20 cellular contexts compared by ENCODE assay signal in genomic region chr1:22122273-22123070, GRCh38. TPM values are rescaled to one million over a fixed set of nuclear protein-coding genes. Genes with fewer than 3 reads are reported as not detected.
DNase-seq lines count a peak whose midpoint lies in the region; ATAC-seq, FAIRE-seq and TF ChIP-seq lines count a peak whose summit lies in the region.
"Had no signal": no experiment of that assay in that cellular context is flagged by ENCODE, and none has a peak within 500 bp of the region (broad histone marks: within the 10 kb centered on the region; RNA-seq: fewer than 3 reads in every experiment).

No MANE protein-coding gene starts in this region.

- H3K4me1 Mint-ChIP-seq in astrocyte (ENCODE audit: low read depth, unreplicated experiment) = peaks cover 28% of the 10 kb centered on the region

- H3K27me3 ChIP-seq in HUES48 (ENCODE audit: control insufficient read depth, insufficient read depth, low read length) (no peaks in the 10 kb centered on the region), astrocyte (ENCODE audit: insufficient read depth, low read length) (no peaks in the 10 kb centered on the region), adrenal gland (no peaks in the 10 kb centered on the region)
- H3K27me3 ChIP-seq: suprapubic skin had no signal

- no peaks in the 10 kb centered on the region for H3K27me3 Mint-ChIP-seq in astrocyte (ENCODE audit: low read depth, unreplicated experiment)
- H3K27me3 Mint-ChIP-seq: effector memory CD8-positive, alpha-beta T cell had no signal

- H3K27ac ChIP-seq in HUES48 (ENCODE audit: low read depth, low read length) (peak overlapping the region; percentile 68), astrocyte (ENCODE audit: low read depth, low read length) (no peak overlapping the region), adrenal gland (peak overlapping the region in 1 of 5 donors; percentile 56)
- H3K27ac ChIP-seq: prostate gland, suprapubic skin had no signal

- H3K79me2 ChIP-seq in astrocyte (ENCODE audit: insufficient read depth, low read length) = peaks cover 12% of the 10 kb centered on the region

- no peak overlapping the region for H2AFZ ChIP-seq in astrocyte (ENCODE audit: low read depth, low read length)

- H3K9me3 Mint-ChIP-seq in astrocyte (ENCODE audit: unreplicated experiment) = no peaks in the 10 kb centered on the region
- H3K9me3 Mint-ChIP-seq: activated T-helper 1 cell treated with anti-CD3 and anti-CD28 coated beads, Interleukin-12 subunit alpha, Interleukin-12 subunit beta, Interleukin-2, Interleukin-4 antibody, amounts not matched to agents 30 ng/mL and 10 ng/mL and 1 ng/mL, durations not matched to agents 14 hours and 24 hours and 36 hours; effector memory CD8-positive, alpha-beta T cell had no signal

- H3K9ac ChIP-seq in HUES48 (ENCODE audit: low read depth, low read length) = no peak overlapping the region
- no peak overlapping the region for H3K9ac ChIP-seq in astrocyte (ENCODE audit: low read length)

- H3K27ac Mint-ChIP-seq in astrocyte (ENCODE audit: unreplicated experiment) = peak overlapping the region; percentile 91
- H3K27ac Mint-ChIP-seq: activated T-helper 1 cell treated with anti-CD3 and anti-CD28 coated beads, Interleukin-12 subunit alpha, Interleukin-12 subunit beta, Interleukin-2, Interleukin-4 antibody, amounts not matched to agents 30 ng/mL and 10 ng/mL and 1 ng/mL, durations not matched to agents 14 hours and 24 hours and 36 hours had no signal

- H3K9me3 ChIP-seq in HUES48 (ENCODE audit: control insufficient read depth, insufficient read depth, low read length) = no peaks in the 10 kb centered on the region
- no peaks in the 10 kb centered on the region for H3K9me3 ChIP-seq in astrocyte (ENCODE audit: insufficient read depth, low read depth, low read length)
- no peaks in the 10 kb centered on the region for H3K9me3 ChIP-seq in adrenal gland (replicated peaks in 1 of 3)
- H3K9me3 ChIP-seq: prostate gland, suprapubic skin had no signal

- peaks cover 6% of the 10 kb centered on the region for H3K36me3 Mint-ChIP-seq in astrocyte (ENCODE audit: low read depth, unreplicated experiment)

- no peak for DNase-seq in astrocyte (ENCODE audit: low read depth)
- DNase-seq in islet precursor cell = peak; percentile 86
- peak; percentile 56 for DNase-seq in posterior vena cava (ENCODE audit: low spot score)
- no peak for DNase-seq in adrenal gland
- DNase-seq in GM10266 (ENCODE audit: extremely low spot score) = no peak
- DNase-seq: activated CD4-positive, CD25-positive, alpha-beta regulatory T cell; activated CD8-positive, alpha-beta memory T cell treated with anti-CD3 and anti-CD28 coated beads for 24 hours; AML-193; Calu3; effector memory CD8-positive, alpha-beta T cell; EL; HCEC 1CT; NCI-H1092 treated with DMSO at 0.1 percent for 48 hours; NCI-H2081 had no signal

- no peak for FAIRE-seq in astrocyte (lab: Jason Lieb, UNC)

- H3K4me1 ChIP-seq in HUES48 (ENCODE audit: control insufficient read depth, insufficient read depth, low read length) (peaks cover 11% of the 10 kb centered on the region; the same call in 1 of the 2 replicates), astrocyte (ENCODE audit: insufficient read depth, low read length) (peaks cover 3% of the 10 kb centered on the region), adrenal gland (replicated peaks in 1 of 2) (peaks cover 0 to 5% of the 10 kb centered on the region in 2 donors)
- H3K4me1 ChIP-seq: prostate gland had no signal

- no peak for TF ChIP-seq CTCF in astrocyte (IDR thresholded peaks at IDR 0.05; ENCODE audit: insufficient read depth, low read depth, low read length)
- TF ChIP-seq CTCF in adrenal gland (IDR thresholded peaks at IDR 0.05) = no peak
- TF ChIP-seq CTCF in GM10266 (IDR thresholded peaks at IDR 0.05; ENCODE audit: control insufficient read depth, insufficient read depth, low read depth, missing control alignments) = no peak

- peaks cover 87% of the 10 kb centered on the region for H4K20me1 ChIP-seq in astrocyte (ENCODE audit: insufficient read depth, low read length)

- intact Hi-C loops in posterior vena cava (cut with DNase I) (no loop called here), adrenal gland (cut with DNase I) (no loop called here)

- WGBS in adrenal gland, 4 donors = 84 to 89% (median 88%) methylated on average over 15 to 21 of the region's 21 CpGs

- no peak for ATAC-seq in GM18861 (IDR thresholded peaks at IDR 0.05; ENCODE audit: unreplicated experiment)
- ATAC-seq: effector memory CD8-positive, alpha-beta T cell had no signal

- no peak overlapping the region for H3K4me2 ChIP-seq in astrocyte (ENCODE audit: low read length)

- H3K4me3 Mint-ChIP-seq in astrocyte (ENCODE audit: unreplicated experiment) = peak overlapping the region; percentile 64
- H3K4me3 Mint-ChIP-seq: activated T-helper 1 cell treated with anti-CD3 and anti-CD28 coated beads, Interleukin-12 subunit alpha, Interleukin-12 subunit beta, Interleukin-2, Interleukin-4 antibody, amounts not matched to agents 30 ng/mL and 10 ng/mL and 1 ng/mL, durations not matched to agents 14 hours and 24 hours and 36 hours; effector memory CD8-positive, alpha-beta T cell had no signal

- H3K4me3 ChIP-seq in HUES48 (ENCODE audit: low read depth, low read length) (no peak overlapping the region), astrocyte (ENCODE audit: insufficient read depth, low read depth, low read length) (no peak overlapping the region), adrenal gland (no peak overlapping the region)
- H3K4me3 ChIP-seq: prostate gland, suprapubic skin had no signal

- no peak for TF ChIP-seq POLR2A in adrenal gland (IDR thresholded peaks at IDR 0.05)

- H3K36me3 ChIP-seq in HUES48 (ENCODE audit: control insufficient read depth, insufficient read depth, low read length) (peaks cover 6% of the 10 kb centered on the region), astrocyte (ENCODE audit: insufficient read depth, low read length) (no peaks in the 10 kb centered on the region), adrenal gland (replicated peaks in 1 of 2) (peaks cover 0 to 3% of the 10 kb centered on the region in 2 donors)
- H3K36me3 ChIP-seq: prostate gland had no signal

RNA-seq across cellular contexts. Expression of gene WNT4, which starts 20.4 kb away (rescaled TPM):
- total RNA-seq in astrocyte (0.91 and 1.2 TPM in 2 replicates), posterior vena cava (under 1 TPM; 0.10 to 0.32 TPM), adrenal gland (10 to 100 TPM in 1 of 8 donors, 1 to 10 TPM in 7; 2.3 to 39.6 (median 5.9) TPM)
- polyA plus RNA-seq in adrenal gland = 10 to 100 TPM in 1 of 3 donors, 1 to 10 TPM in 2; 5.7 to 13.6 (median 8.1) TPM
- total RNA-seq: activated T-helper 1 cell treated with anti-CD3 and anti-CD28 coated beads, Interleukin-12 subunit alpha, Interleukin-12 subunit beta, Interleukin-2, Interleukin-4 antibody, amounts not matched to agents 30 ng/mL and 10 ng/mL and 1 ng/mL, durations not matched to agents 14 hours and 24 hours and 36 hours; T-helper 2 cell treated with Interferon-gamma antibody and Interleukin-4, amounts not matched to agents 100 ng/mL and 5 ng/mL, for 36 hours had no signal

Comparison
In these comparisons a context has a peak if more than half of its experiments do, and no peak if none do; other contexts are left out.
1. DNase-seq: peak in islet precursor cell (single experiment) and posterior vena cava (single experiment); none in astrocyte (single experiment), adrenal gland (0 of 7) and GM10266 (single experiment).